ENCODE assay signal across 10 cellular contexts in the genomic region with DNA sequence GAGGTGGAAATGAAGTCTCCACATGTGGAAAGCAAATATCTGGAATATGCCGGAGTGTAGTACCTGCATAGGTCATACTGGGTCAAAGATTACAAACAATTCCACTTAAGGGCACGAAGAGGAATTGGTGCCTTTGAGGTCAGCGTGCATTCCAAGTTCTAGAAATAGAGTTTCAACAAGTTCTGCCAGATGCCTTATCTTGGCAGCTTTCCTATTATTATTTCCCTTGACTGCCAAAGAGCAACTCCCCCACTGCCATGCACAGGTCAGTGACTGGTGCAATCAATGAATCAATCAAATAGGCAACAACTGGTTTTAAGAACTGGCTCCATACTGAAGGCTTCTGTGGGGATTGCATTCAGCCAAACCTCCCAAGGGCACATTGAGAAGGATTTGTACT.
DNase-seq lines count a peak whose midpoint lies in the region; ATAC-seq and TF ChIP-seq lines count a peak whose summit lies in the region.
"Had no signal": no experiment of that assay in that cellular context is flagged by ENCODE, and none has a peak within 500 bp of the region (broad histone marks: within the 10 kb centered on the region; RNA-seq: fewer than 3 reads in every experiment).

No MANE protein-coding gene starts in this region.

- H3K27me3 ChIP-seq in Panc1 (ENCODE audit: control insufficient read depth, insufficient read depth, low read length) (no peaks in the 10 kb centered on the region), neural progenitor cell (no peaks in the 10 kb centered on the region), vagina (no peaks in the 10 kb centered on the region)
- H3K27me3 ChIP-seq: BLaER1 treated with 17β-estradiol and CSF1 and Interleukin-3, amounts not matched to agents 10 nM and 100 nM had no signal

- H3K9me3 ChIP-seq in Panc1 (ENCODE audit: control insufficient read depth, insufficient read depth, low read depth, low read length) (no peaks in the 10 kb centered on the region), neural progenitor cell (ENCODE audit: low read depth) (no peaks in the 10 kb centered on the region), vagina (no peaks in the 10 kb centered on the region)
- H3K9me3 ChIP-seq: BLaER1 treated with 17β-estradiol and CSF1 and Interleukin-3, amounts not matched to agents 10 nM and 100 nM had no signal

- no peak for TF ChIP-seq POLR2A in vagina (IDR thresholded peaks at IDR 0.05)

- H3K4me2 ChIP-seq in neural progenitor cell, result peak overlapping the region; percentile 64
- H3K4me2 ChIP-seq: BLaER1 treated with 17β-estradiol and CSF1 and Interleukin-3, amounts not matched to agents 10 nM and 100 nM had no signal

- TF ChIP-seq CTCF in AG10803 (conservative IDR thresholded peaks at IDR 0.05; ENCODE audit: low read length), result no peak
- TF ChIP-seq CTCF in Panc1 (IDR thresholded peaks at IDR 0.05), result no peak
- TF ChIP-seq CTCF in fibroblast of mammary gland (conservative IDR thresholded peaks at IDR 0.05; ENCODE audit: control insufficient read depth, insufficient read depth, low read depth, low read length), result no peak
- TF ChIP-seq CTCF in neural progenitor cell (IDR thresholded peaks at IDR 0.05), result no peak
- no peak for TF ChIP-seq CTCF in vagina (IDR thresholded peaks at IDR 0.05)

- H3K4me1 ChIP-seq in Panc1 (ENCODE audit: control insufficient read depth, insufficient read depth, low read length) (peaks cover 3% of the 10 kb centered on the region; the same call in 1 of the 2 replicates), neural progenitor cell (peaks cover 28% of the 10 kb centered on the region), vagina (peaks cover 7% of the 10 kb centered on the region)

- CTCF ChIA-PET in Panc1 (lab: Charles Lee), result interaction anchor here (0.6 kb wide), 1 partner anchor 283 kb away, joined by 3 read pairs; no protein-coding TSS in a partner anchor

- in situ Hi-C loops in Panc1 (cut with HindIII; ENCODE audit: low pct_unique_long_range_greater_than_20kb, low sequenced_read_pairs), result no loop called here

- no peak overlapping the region for H2AFZ ChIP-seq in neural progenitor cell (replicated peaks)

- H3K9me3 Mint-ChIP-seq in neural progenitor cell, result no peaks in the 10 kb centered on the region

- BruUV-seq in Panc1 (replicated peaks; lab: Mats Ljungman, UMichigan), result no TSS peak

- DNase-seq in AG10803 (ENCODE audit: low read depth) (peak; percentile 89), Panc1 (ENCODE audit: low read depth, low spot score) (no peak), fibroblast of mammary gland (ENCODE audit: low read depth) (peak; percentile 52), neural progenitor cell (ENCODE audit: low spot score) (no peak), NCI-H1092 treated with DMSO at 0.1 percent for 48 hours (lab: John Stamatoyannopoulos, UW) (no peak), vagina (ENCODE audit: extremely low spot score in 2 of 2) (no peak), left colon (no peak)
- DNase-seq: stimulated activated CD4-positive, alpha-beta T cell treated with anti-CD3 and anti-CD28 coated beads, Interleukin-4, amount 100 ng/mL, for 1 hour had no signal

- no peak overlapping the region for H3K27ac Mint-ChIP-seq in neural progenitor cell

- H3K27me3 Mint-ChIP-seq in neural progenitor cell (ENCODE audit: insufficient read depth, low read depth), result peaks cover 2% of the 10 kb centered on the region

- H4K20me1 ChIP-seq in neural progenitor cell (ENCODE audit: low read depth), result no peaks in the 10 kb centered on the region
- H4K20me1 ChIP-seq: BLaER1 treated with 17β-estradiol and CSF1 and Interleukin-3, amounts not matched to agents 10 nM and 100 nM had no signal

- no peaks in the 10 kb centered on the region for H3K79me2 ChIP-seq in neural progenitor cell (ENCODE audit: low read depth)

- intact Hi-C loops in Panc1 (cut with micrococcal nuclease; ENCODE audit: unreplicated experiment), result no loop called here
- intact Hi-C loops in vagina (cut with DNase I), result no loop called here
- intact Hi-C loops in left colon (cut with DNase I, micrococcal nuclease), result no loop called here

- H3K27ac ChIP-seq in Panc1 (ENCODE audit: low read length) (no peak overlapping the region), neural progenitor cell (peak overlapping the region; percentile 91), vagina (no peak overlapping the region)
- H3K27ac ChIP-seq: BLaER1 treated with 17β-estradiol and CSF1 and Interleukin-3, amounts not matched to agents 10 nM and 100 nM had no signal

- H3K9ac ChIP-seq in neural progenitor cell, result no peak overlapping the region
- H3K9ac ChIP-seq: BLaER1 treated with 17β-estradiol and CSF1 and Interleukin-3, amounts not matched to agents 10 nM and 100 nM had no signal

- no peaks in the 10 kb centered on the region for H3K36me3 Mint-ChIP-seq in neural progenitor cell

- H3F3A ChIP-seq in neural progenitor cell (ENCODE audit: low read depth), result peaks cover 22% of the 10 kb centered on the region

- ATAC-seq in Panc1, result 0 out of 2 replicates have a peak, but pooled peaks have one; percentile 26
- no peak for ATAC-seq in HG03432 (IDR thresholded peaks at IDR 0.05; ENCODE audit: unreplicated experiment)
- ATAC-seq in left colon, result no peak

- POLR2A ChIA-PET in Panc1 (lab: Charles Lee), result no interaction called here

- peaks cover 18% of the 10 kb centered on the region for H3K4me1 Mint-ChIP-seq in neural progenitor cell

- H3K4me3 Mint-ChIP-seq in neural progenitor cell, result no peak overlapping the region

- no peaks in the 10 kb centered on the region for H3K36me3 ChIP-seq in Panc1 (ENCODE audit: control insufficient read depth, insufficient read depth, low read length)
- no peaks in the 10 kb centered on the region for H3K36me3 ChIP-seq in neural progenitor cell
- H3K36me3 ChIP-seq in vagina, result no peaks in the 10 kb centered on the region
- H3K36me3 ChIP-seq: BLaER1 treated with 17β-estradiol and CSF1 and Interleukin-3, amounts not matched to agents 10 nM and 100 nM had no signal

- H3K4me3 ChIP-seq in AG10803 (ENCODE audit: low read length) (0 out of 2 replicates have a peak overlapping the region, but pooled peaks have one; percentile 10), Panc1 (ENCODE audit: low read depth in 2 of 2, low read length in 2 of 2) (no peak overlapping the region), fibroblast of mammary gland (ENCODE audit: control insufficient read depth, low read depth, low read length) (no peak overlapping the region), neural progenitor cell (no peak overlapping the region), vagina (no peak overlapping the region)
- H3K4me3 ChIP-seq: BLaER1 treated with 17β-estradiol and CSF1 and Interleukin-3, amounts not matched to agents 10 nM and 100 nM had no signal

Comparison
In these comparisons a context has a peak if more than half of its experiments do, and no peak if none do; other contexts are left out.
1. DNase-seq: peak in AG10803 (single experiment) and fibroblast of mammary gland (single experiment); none in Panc1 (single experiment), neural progenitor cell (single experiment), NCI-H1092 treated with DMSO at 0.1 percent for 48 hours (single experiment), vagina (0 of 2) and left colon (0 of 2).